ENCODE assay signal across 8 cellular contexts in genomic region chr4:122854860-122855259, GRCh38. TPM values are rescaled to one million over a fixed set of nuclear protein-coding genes. Genes with fewer than 3 reads are reported as not detected.
A peak's percentile ranks its signal among the peaks of the same experiment; 100 is the strongest.
DNase-seq lines count a peak whose midpoint lies in the region; ATAC-seq and TF ChIP-seq lines count a peak whose summit lies in the region.
"Had no signal": no experiment of that assay in that cellular context is flagged by ENCODE, and none has a peak within 500 bp of the region (broad histone marks: within the 10 kb centered on the region; RNA-seq: fewer than 3 reads in every experiment).

No MANE protein-coding gene starts in this region.

- H3K9me3 ChIP-seq in upper lobe of left lung = no peaks in the 10 kb centered on the region
- H3K9me3 ChIP-seq in SK-N-SH = no peaks in the 10 kb centered on the region

- no peaks in the 10 kb centered on the region for H3K9me3 Mint-ChIP-seq in nephron
- H3K9me3 Mint-ChIP-seq in T-helper 2 cell treated with Interferon-gamma antibody and Interleukin-4, amounts not matched to agents 5 μg/mL and 100 μg/mL, for 36 hours = no peaks in the 10 kb centered on the region

- peak overlapping the region; percentile 28 to 57 (median 40) for H3K4me3 Mint-ChIP-seq in nephron
- no peak overlapping the region for H3K4me3 Mint-ChIP-seq in T-helper 2 cell treated with Interferon-gamma antibody and Interleukin-4, amounts not matched to agents 5 μg/mL and 100 μg/mL, for 36 hours

- H4K20me1 ChIP-seq in SK-N-SH (ENCODE audit: insufficient read depth) = peaks cover 81% of the 10 kb centered on the region

- peaks cover 100% of the 10 kb centered on the region for H3K79me2 ChIP-seq in SK-N-SH (ENCODE audit: insufficient read depth)

- peak overlapping the region; percentile 95 to 98 (median 97) for H3K27ac Mint-ChIP-seq in nephron
- no peak overlapping the region for H3K27ac Mint-ChIP-seq in T-helper 2 cell treated with Interferon-gamma antibody and Interleukin-4, amounts not matched to agents 5 μg/mL and 100 μg/mL, for 36 hours

- H3K4me2 ChIP-seq in SK-N-SH = no peak overlapping the region

- no peak overlapping the region for H3K9ac ChIP-seq in SK-N-SH

- no peaks in the 10 kb centered on the region for H3K9me2 ChIP-seq in SK-N-SH

- CTCF ChIA-PET in SK-N-SH (lab: Yijun Ruan, JAX) = interaction anchor here (1.1 to 1.6 kb wide), 2 partner anchors 28 to 60 kb away, joined by 3 to 5 read pairs; no protein-coding TSS in a partner anchor

- H3K27me3 Mint-ChIP-seq in nephron (ENCODE audit: low read depth) = no peaks in the 10 kb centered on the region
- H3K27me3 Mint-ChIP-seq in T-helper 2 cell treated with Interferon-gamma antibody and Interleukin-4, amounts not matched to agents 5 μg/mL and 100 μg/mL, for 36 hours (ENCODE audit: low read depth) = peaks cover 33% of the 10 kb centered on the region

- TF ChIP-seq RAD21 in SK-N-SH (IDR thresholded peaks at IDR 0.05; ENCODE audit: low read length) = no peak

- H2AFZ ChIP-seq in SK-N-SH (ENCODE audit: low read depth) = no peak overlapping the region

- no peak for TF ChIP-seq POLR2A in upper lobe of left lung (IDR thresholded peaks at IDR 0.05)

- no peaks in the 10 kb centered on the region for H3K4me1 ChIP-seq in upper lobe of left lung
- H3K4me1 ChIP-seq in SK-N-SH (ENCODE audit: control insufficient read depth in 1 of 2, insufficient read depth in 2 of 2, low read depth in 1 of 2, low read length in 1 of 2) = peaks cover 4 to 10% of the 10 kb centered on the region in 2 experiments; a peak in 3 of 4 replicates

- no peaks in the 10 kb centered on the region for H3K36me3 ChIP-seq in upper lobe of left lung
- peaks cover 9 to 33% of the 10 kb centered on the region in 2 experiments for H3K36me3 ChIP-seq in SK-N-SH (replicated peaks in 1 of 2; ENCODE audit: control insufficient read depth in 1 of 2, insufficient read depth in 2 of 2, low read length in 1 of 2)

- H3K36me3 Mint-ChIP-seq in nephron (ENCODE audit: low read depth) = no peaks in the 10 kb centered on the region
- no peaks in the 10 kb centered on the region for H3K36me3 Mint-ChIP-seq in T-helper 2 cell treated with Interferon-gamma antibody and Interleukin-4, amounts not matched to agents 5 μg/mL and 100 μg/mL, for 36 hours (ENCODE audit: low read depth)

- TF ChIP-seq CTCF in fibroblast of mammary gland (conservative IDR thresholded peaks at IDR 0.05; ENCODE audit: control insufficient read depth, insufficient read depth, low read depth, low read length) (no peak), nephron (IDR thresholded peaks at IDR 0.05; ENCODE audit: unreplicated experiment in 3 of 3) (no peak), upper lobe of left lung (IDR thresholded peaks at IDR 0.05) (no peak), SK-N-SH (IDR thresholded peaks at IDR 0.05) (no peak)

- H3K27me3 ChIP-seq in upper lobe of left lung (no peaks in the 10 kb centered on the region), SK-N-SH (ENCODE audit: insufficient read depth) (no peaks in the 10 kb centered on the region)

- WGBS in upper lobe of left lung, 2 donors = 55 to 57% methylated on average over 4 of the region's 4 CpGs
- 83% methylated on average over 4 of the region's 4 CpGs for WGBS in SK-N-SH (ENCODE audit: low lambda C conversion rate)

- peak overlapping the region; percentile 41 to 73 (median 53) for H3K27ac ChIP-seq in upper lobe of left lung
- H3K27ac ChIP-seq in SK-N-SH (ENCODE audit: low read depth in 2 of 2, low read length in 1 of 2) = no peak overlapping the region

- ATAC-seq in upper lobe of left lung (ENCODE audit: low FRiP score in 2 of 2) = peak in 1 of 2 donors; percentile 47

- H3K4me3 ChIP-seq in fibroblast of mammary gland (ENCODE audit: control insufficient read depth, low read depth, low read length) = peak overlapping the region; percentile 16
- H3K4me3 ChIP-seq in upper lobe of left lung = peak overlapping the region in 2 of 4 donors; percentile 14 to 22
- no peak overlapping the region for H3K4me3 ChIP-seq in SK-N-SH (ENCODE audit: low read depth in 2 of 2, low read length in 1 of 2)

- peaks cover 22% of the 10 kb centered on the region for H3F3A ChIP-seq in SK-N-SH (replicated peaks; ENCODE audit: insufficient read depth)

- DNase-seq in amniotic epithelial cell (ENCODE audit: low read depth) (peak; percentile 12), fibroblast of mammary gland (ENCODE audit: low read depth) (no peak), upper lobe of left lung (no peak), SK-N-SH (no peak)
- DNase-seq in stimulated activated naive CD4-positive, alpha-beta T cell treated with Interleukin-2 at 50 U/mL for 16 hours (lab: John Stamatoyannopoulos, UW) = no peak
- DNase-seq in T-helper 2 cell treated with Interferon-gamma antibody and Interleukin-4, amounts not matched to agents 5 μg/mL and 100 μg/mL, for 36 hours (ENCODE audit: low spot score) = no peak
- DNase-seq: SHP77 treated with DMSO at 0.1 percent for 48 hours had no signal

- TF ChIP-seq EP300 in upper lobe of left lung (IDR thresholded peaks at IDR 0.05) (no peak), SK-N-SH (IDR thresholded peaks at IDR 0.05; ENCODE audit: borderline replicate concordance in 1 of 2, low read depth in 1 of 2, low read length in 1 of 2) (no peak)

- peaks cover 23% of the 10 kb centered on the region for H3K4me1 Mint-ChIP-seq in nephron
- H3K4me1 Mint-ChIP-seq in T-helper 2 cell treated with Interferon-gamma antibody and Interleukin-4, amounts not matched to agents 5 μg/mL and 100 μg/mL, for 36 hours (ENCODE audit: low read depth) = no peaks in the 10 kb centered on the region

- POLR2A ChIA-PET in SK-N-SH (lab: Yijun Ruan, JAX) = no interaction called here

TF ChIP-seq in SK-N-SH, 30 proteins besides CTCF, POLR2A, EP300 and RAD21:
- TF ChIP-seq TEAD4 (IDR thresholded peaks at IDR 0.05; ENCODE audit: borderline replicate concordance, insufficient read depth) (no peak), USF2 (IDR thresholded peaks at IDR 0.05; ENCODE audit: borderline replicate concordance, low read depth, low read length) (no peak), MXI1 (IDR thresholded peaks at IDR 0.05; ENCODE audit: low read depth, low read length) (no peak), FOXJ3 (CRISPR knock-in tag; IDR thresholded peaks at IDR 0.05) (no peak), TAF1 (IDR thresholded peaks at IDR 0.05; ENCODE audit: borderline replicate concordance, low read depth, low read length) (no peak), CHD2 (IDR thresholded peaks at IDR 0.05; ENCODE audit: low read length, partially characterized antibody) (no peak), SIN3A (IDR thresholded peaks at IDR 0.05; ENCODE audit: borderline replicate concordance, low read depth, low read length) (no peak)

RNA-seq across cellular contexts. Expression of gene FGF2, which starts 28.2 kb away (rescaled TPM):
- 10 to 100 TPM in 2 of 6 donors, 1 to 10 TPM in 4; 1.2 to 15.7 (median 6.5) TPM for total RNA-seq in upper lobe of left lung
- polyA plus RNA-seq in SK-N-SH (2012; rRNA removed) = 11.1 and 17.0 TPM in 2 replicates
- 18.6 and 22.5 TPM in 2 replicates for polyA plus RNA-seq in SK-N-SH (2012; cell fraction: cytosol; rRNA removed)
- 6.7 and 18.4 TPM in 2 replicates for polyA plus RNA-seq in SK-N-SH (2012; cell fraction: nucleus; rRNA removed)

Comparison
In these comparisons a context has a peak if more than half of its experiments do, and no peak if none do; other contexts are left out.
1. H3K27ac ChIP-seq: peak in upper lobe of left lung (4 of 4); none in SK-N-SH (0 of 2).